Comparison of ENCODE assay signal across 25 cellular contexts in genomic region chr11:2234963-2235362, GRCh38. TPM values are rescaled to one million over a fixed set of nuclear protein-coding genes. Genes with fewer than 3 reads are reported as not detected.
A peak's percentile ranks its signal among the peaks of the same experiment; 100 is the strongest.
DNase-seq lines count a peak whose midpoint lies in the region; ATAC-seq and TF ChIP-seq lines count a peak whose summit lies in the region.
"Had no signal": no experiment of that assay in that cellular context is flagged by ENCODE, and none has a peak within 500 bp of the region (broad histone marks: within the 10 kb centered on the region; RNA-seq: fewer than 3 reads in every experiment).

No MANE protein-coding gene starts in this region.

- peak overlapping the region; percentile 80 for H2AFZ ChIP-seq in neural progenitor cell (replicated peaks)
- no peak overlapping the region for H2AFZ ChIP-seq in osteoblast (ENCODE audit: low read length)
- H2AFZ ChIP-seq: GM23248 had no signal

- H3K27me3 ChIP-seq in neural progenitor cell (peaks cover 31% of the 10 kb centered on the region), upper lobe of right lung (no peaks in the 10 kb centered on the region), osteoblast (ENCODE audit: insufficient read depth, low read length) (peaks cover 10% of the 10 kb centered on the region)
- H3K27me3 ChIP-seq: BLaER1 treated with 17β-estradiol and CSF1 and Interleukin-3, amounts not matched to agents 10 nM and 100 nM; SJCRH30 had no signal

- H3K79me2 ChIP-seq in neural progenitor cell (ENCODE audit: low read depth) (no peaks in the 10 kb centered on the region), osteoblast (ENCODE audit: insufficient read depth, low read length) (no peaks in the 10 kb centered on the region)

- CTCF ChIA-PET in activated CD4-positive, alpha-beta T cell treated with anti-CD3 and anti-CD28 coated beads, Interleukin-2, amount 10 ng/mL, durations not matched to agents 7 days and 5 days (lab: Charles Lee), result interaction anchor here (0.6 kb wide), 1 partner anchor 410 kb away, joined by 3 read pairs; no protein-coding TSS in a partner anchor

- no peaks in the 10 kb centered on the region for H4K20me1 ChIP-seq in neural progenitor cell (ENCODE audit: low read depth)
- no peaks in the 10 kb centered on the region for H4K20me1 ChIP-seq in osteoblast (ENCODE audit: insufficient read depth, low read length)
- H4K20me1 ChIP-seq: BLaER1 treated with 17β-estradiol and CSF1 and Interleukin-3, amounts not matched to agents 10 nM and 100 nM had no signal

- no peak overlapping the region for H3K9ac ChIP-seq in neural progenitor cell
- H3K9ac ChIP-seq: BLaER1 treated with 17β-estradiol and CSF1 and Interleukin-3, amounts not matched to agents 10 nM and 100 nM; GM23248 had no signal

- H3K36me3 Mint-ChIP-seq in activated CD4-positive, alpha-beta T cell treated with anti-CD3 and anti-CD28 coated beads, Interleukin-2, amount 10 ng/mL, durations not matched to agents 24 days and 14 days (ENCODE audit: low read depth), result no peaks in the 10 kb centered on the region
- peaks cover 2% of the 10 kb centered on the region for H3K36me3 Mint-ChIP-seq in activated CD4-positive, alpha-beta T cell treated with anti-CD3 and anti-CD28 coated beads, Interleukin-2, amount 10 ng/mL, durations not matched to agents 7 days and 5 days (ENCODE audit: low read depth)
- H3K36me3 Mint-ChIP-seq in neural progenitor cell, result no peaks in the 10 kb centered on the region
- H3K36me3 Mint-ChIP-seq: CD8-positive, alpha-beta T cell had no signal

- no peak for TF ChIP-seq CTCF in neural progenitor cell (IDR thresholded peaks at IDR 0.05)
- TF ChIP-seq CTCF in upper lobe of right lung (IDR thresholded peaks at IDR 0.05), result no peak
- TF ChIP-seq CTCF in osteoblast (IDR thresholded peaks at IDR 0.05; ENCODE audit: extremely low read depth, low read depth, low read length), result no peak

- no peak overlapping the region for H3K4me3 Mint-ChIP-seq in activated CD4-positive, alpha-beta T cell treated with anti-CD3 and anti-CD28 coated beads, Interleukin-2, amount 10 ng/mL, durations not matched to agents 24 days and 14 days
- H3K4me3 Mint-ChIP-seq in activated CD4-positive, alpha-beta T cell treated with anti-CD3 and anti-CD28 coated beads, Interleukin-2, amount 10 ng/mL, durations not matched to agents 7 days and 5 days, result no peak overlapping the region
- H3K4me3 Mint-ChIP-seq in neural progenitor cell, result no peak overlapping the region
- H3K4me3 Mint-ChIP-seq: CD8-positive, alpha-beta T cell; IgD-negative memory B cell had no signal

- H3K27me3 Mint-ChIP-seq in activated CD4-positive, alpha-beta T cell treated with anti-CD3 and anti-CD28 coated beads, Interleukin-2, amount 10 ng/mL, durations not matched to agents 24 days and 14 days, result peaks cover 22% of the 10 kb centered on the region
- H3K27me3 Mint-ChIP-seq in activated CD4-positive, alpha-beta T cell treated with anti-CD3 and anti-CD28 coated beads, Interleukin-2, amount 10 ng/mL, durations not matched to agents 7 days and 5 days, result peaks cover 28% of the 10 kb centered on the region
- peaks cover 4% of the 10 kb centered on the region for H3K27me3 Mint-ChIP-seq in neural progenitor cell (ENCODE audit: insufficient read depth, low read depth)

- no peaks in the 10 kb centered on the region for H3K9me3 ChIP-seq in neural progenitor cell (ENCODE audit: low read depth)
- peaks cover 6% of the 10 kb centered on the region for H3K9me3 ChIP-seq in upper lobe of right lung
- H3K9me3 ChIP-seq in osteoblast (ENCODE audit: low read depth, low read length), result no peaks in the 10 kb centered on the region
- H3K9me3 ChIP-seq: SJCRH30 had no signal

- H3K4me1 Mint-ChIP-seq in activated CD4-positive, alpha-beta T cell treated with anti-CD3 and anti-CD28 coated beads, Interleukin-2, amount 10 ng/mL, durations not matched to agents 24 days and 14 days, result no peaks in the 10 kb centered on the region
- no peaks in the 10 kb centered on the region for H3K4me1 Mint-ChIP-seq in activated CD4-positive, alpha-beta T cell treated with anti-CD3 and anti-CD28 coated beads, Interleukin-2, amount 10 ng/mL, durations not matched to agents 7 days and 5 days
- H3K4me1 Mint-ChIP-seq in neural progenitor cell, result peaks cover 16% of the 10 kb centered on the region
- H3K4me1 Mint-ChIP-seq: IgD-negative memory B cell had no signal

- DNase-seq in activated CD4-positive, alpha-beta T cell treated with anti-CD3 and anti-CD28 coated beads, Interleukin-2, amount 10 ng/mL, durations not matched to agents 24 days and 14 days, result peak; percentile 49
- DNase-seq in activated CD4-positive, alpha-beta T cell treated with anti-CD3 and anti-CD28 coated beads, Interleukin-2, amount 10 ng/mL, durations not matched to agents 7 days and 5 days, result no peak
- DNase-seq in islet precursor cell, result peak; percentile 63
- DNase-seq in neural progenitor cell (ENCODE audit: low spot score), result peak; percentile 42
- DNase-seq in upper lobe of right lung, result no peak
- DNase-seq in middle frontal gyrus (ENCODE audit: extremely low spot score, low spot score), result no peak
- no peak for DNase-seq in osteoblast (ENCODE audit: insufficient read length, low spot score, missing footprints)
- no peak for DNase-seq in activated effector memory CD4-positive, alpha-beta T cell treated with Interleukin-2 at 50 U/mL for 16 hours
- DNase-seq: ACHN; CD8-positive, alpha-beta T cell; DND-41; GM23248; NCI-H1105; NCI-H146; NCI-H2029 treated with DMSO at 0.1 percent for 48 hours; NCI-H226; NCI-H510A treated with DMSO at 0.1 percent for 48 hours; NCI-H82; SJCRH30 had no signal

- no peaks in the 10 kb centered on the region for H3K9me3 Mint-ChIP-seq in activated CD4-positive, alpha-beta T cell treated with anti-CD3 and anti-CD28 coated beads, Interleukin-2, amount 10 ng/mL, durations not matched to agents 24 days and 14 days
- H3K9me3 Mint-ChIP-seq in activated CD4-positive, alpha-beta T cell treated with anti-CD3 and anti-CD28 coated beads, Interleukin-2, amount 10 ng/mL, durations not matched to agents 7 days and 5 days, result peaks cover 11% of the 10 kb centered on the region
- peaks cover 20% of the 10 kb centered on the region for H3K9me3 Mint-ChIP-seq in neural progenitor cell

- intact Hi-C loops in activated CD4-positive, alpha-beta T cell treated with anti-CD3 and anti-CD28 coated beads, Interleukin-2, amount 10 ng/mL, durations not matched to agents 24 days and 14 days (cut with micrococcal nuclease), result no loop called here
- intact Hi-C loops in upper lobe of right lung (cut with DNase I), result no loop called here

- H3K27ac Mint-ChIP-seq in activated CD4-positive, alpha-beta T cell treated with anti-CD3 and anti-CD28 coated beads, Interleukin-2, amount 10 ng/mL, durations not matched to agents 24 days and 14 days, result no peak overlapping the region
- no peak overlapping the region for H3K27ac Mint-ChIP-seq in activated CD4-positive, alpha-beta T cell treated with anti-CD3 and anti-CD28 coated beads, Interleukin-2, amount 10 ng/mL, durations not matched to agents 7 days and 5 days
- peak overlapping the region; percentile 95 for H3K27ac Mint-ChIP-seq in neural progenitor cell
- H3K27ac Mint-ChIP-seq: CD8-positive, alpha-beta T cell had no signal

- H3K36me3 ChIP-seq in neural progenitor cell (no peaks in the 10 kb centered on the region), upper lobe of right lung (no peaks in the 10 kb centered on the region), osteoblast (ENCODE audit: insufficient read depth, low read length) (no peaks in the 10 kb centered on the region)
- H3K36me3 ChIP-seq: BLaER1 treated with 17β-estradiol and CSF1 and Interleukin-3, amounts not matched to agents 10 nM and 100 nM; SJCRH30 had no signal

- H3K4me3 ChIP-seq in neural progenitor cell (no peak overlapping the region), upper lobe of right lung (no peak overlapping the region), osteoblast (ENCODE audit: insufficient read depth, low read length) (no peak overlapping the region)
- H3K4me3 ChIP-seq: BLaER1 treated with 17β-estradiol and CSF1 and Interleukin-3, amounts not matched to agents 10 nM and 100 nM; GM12878; GM23248; SJCRH30 had no signal

- H3K4me2 ChIP-seq in neural progenitor cell (peak overlapping the region; percentile 31), osteoblast (ENCODE audit: insufficient read depth, low read length) (no peak overlapping the region)
- H3K4me2 ChIP-seq: BLaER1 treated with 17β-estradiol and CSF1 and Interleukin-3, amounts not matched to agents 10 nM and 100 nM had no signal

- H3F3A ChIP-seq in neural progenitor cell (ENCODE audit: low read depth), result no peaks in the 10 kb centered on the region

- POLR2A ChIA-PET in activated CD4-positive, alpha-beta T cell treated with anti-CD3 and anti-CD28 coated beads, Interleukin-2, amount 10 ng/mL, durations not matched to agents 7 days and 5 days (lab: Charles Lee), result no interaction called here

- H3K4me1 ChIP-seq in neural progenitor cell, result peaks cover 20% of the 10 kb centered on the region
- no peaks in the 10 kb centered on the region for H3K4me1 ChIP-seq in upper lobe of right lung
- no peaks in the 10 kb centered on the region for H3K4me1 ChIP-seq in osteoblast (ENCODE audit: insufficient read depth, low read length)
- H3K4me1 ChIP-seq: BLaER1 treated with 17β-estradiol and CSF1 and Interleukin-3, amounts not matched to agents 10 nM and 100 nM; SJCRH30 had no signal

- H3K27ac ChIP-seq in neural progenitor cell, result no peak overlapping the region
- no peak overlapping the region for H3K27ac ChIP-seq in upper lobe of right lung
- H3K27ac ChIP-seq in osteoblast (ENCODE audit: low read depth, low read length), result no peak overlapping the region
- H3K27ac ChIP-seq: 22Rv1; BLaER1 treated with 17β-estradiol and CSF1 and Interleukin-3, amounts not matched to agents 10 nM and 100 nM; GM23248; SJCRH30 had no signal

- ATAC-seq in upper lobe of right lung, result peak; percentile 15
- ATAC-seq: CD8-positive, alpha-beta T cell; GM12878; HCT116 had no signal

RNA-seq across cellular contexts. Expression of gene ASCL2, which starts 35.4 kb away (rescaled TPM):
- total RNA-seq in activated CD4-positive, alpha-beta T cell treated with anti-CD3 and anti-CD28 coated beads, Interleukin-2, amount 10 ng/mL, durations not matched to agents 24 days and 14 days, result 0.62 and 0.96 TPM in 2 replicates
- total RNA-seq in activated CD4-positive, alpha-beta T cell treated with anti-CD3 and anti-CD28 coated beads, Interleukin-2, amount 10 ng/mL, durations not matched to agents 7 days and 5 days, result under 1 TPM; 0.31 to 0.40 TPM
- total RNA-seq in neural progenitor cell (ENCODE audit: low replicate concordance) (2.2 TPM in 1 of 2 replicates, not detected in the other), upper lobe of right lung (2.2 TPM), osteoblast (not detected in 2 replicates)
- total RNA-seq: CD8-positive, alpha-beta T cell; GM12878; GM23248; OCI-LY7; SJCRH30 had no signal

Comparison
In these comparisons a context has a peak if more than half of its experiments do, and no peak if none do; other contexts are left out.
1. DNase-seq: peak in activated CD4-positive, alpha-beta T cell treated with anti-CD3 and anti-CD28 coated beads, Interleukin-2, amount 10 ng/mL, durations not matched to agents 24 days and 14 days (single experiment), islet precursor cell (single experiment) and neural progenitor cell (single experiment); none in activated CD4-positive, alpha-beta T cell treated with anti-CD3 and anti-CD28 coated beads, Interleukin-2, amount 10 ng/mL, durations not matched to agents 7 days and 5 days (single experiment), upper lobe of right lung (single experiment), middle frontal gyrus (single experiment), osteoblast (single experiment) and activated effector memory CD4-positive, alpha-beta T cell treated with Interleukin-2 at 50 U/mL for 16 hours (single experiment).